9 cellular contexts compared by ENCODE assay signal in genomic region chr19:6718741-6719539, GRCh38. TPM values are rescaled to one million over a fixed set of nuclear protein-coding genes. Genes with fewer than 3 reads are reported as not detected.
DNase-seq lines count a peak whose midpoint lies in the region; ATAC-seq and TF ChIP-seq lines count a peak whose summit lies in the region.
"Had no signal": no experiment of that assay in that cellular context is flagged by ENCODE, and none has a peak within 500 bp of the region (broad histone marks: within the 10 kb centered on the region; RNA-seq: fewer than 3 reads in every experiment).

No MANE protein-coding gene starts in this region.

- H3K27me3 ChIP-seq in Panc1 (ENCODE audit: control insufficient read depth, insufficient read depth, low read length) = no peaks in the 10 kb centered on the region
- H3K27me3 ChIP-seq in trophoblast cell (ENCODE audit: insufficient read depth, low read length) = no peaks in the 10 kb centered on the region

- no peak overlapping the region for H3K18ac ChIP-seq in trophoblast cell (ENCODE audit: low read length)

- no peak overlapping the region for H4K8ac ChIP-seq in trophoblast cell (ENCODE audit: low read depth, low read length)

- WGBS in trophoblast cell (ENCODE audit: extremely low coverage, insufficient coverage, insufficient read length) = no CpG with 5 or more reads among the region's 21 CpGs

- H3K23ac ChIP-seq in trophoblast cell (ENCODE audit: low read length) = no peak overlapping the region

- H4K91ac ChIP-seq in trophoblast cell (ENCODE audit: low read depth, low read length) = no peak overlapping the region

- no peak overlapping the region for H3K4me3 ChIP-seq in Panc1 (ENCODE audit: low read depth in 2 of 2, low read length in 2 of 2)
- H3K4me3 ChIP-seq in epithelial cell of proximal tubule (ENCODE audit: low read depth, low read length) = peak overlapping the region; percentile 64
- H3K4me3 ChIP-seq in trophoblast cell (ENCODE audit: low read depth, low read length) = no peak overlapping the region

- no peaks in the 10 kb centered on the region for H3K79me1 ChIP-seq in trophoblast cell (ENCODE audit: low read length)

- ATAC-seq in Panc1 = peak; percentile 40
- no peak for ATAC-seq in HG02852 (IDR thresholded peaks at IDR 0.05; ENCODE audit: unreplicated experiment)
- no peak for ATAC-seq in HG02884 (IDR thresholded peaks at IDR 0.05; ENCODE audit: unreplicated experiment)
- no peak for ATAC-seq in HG03378 (IDR thresholded peaks at IDR 0.05; ENCODE audit: unreplicated experiment)
- ATAC-seq in HG03520 (IDR thresholded peaks at IDR 0.05; ENCODE audit: unreplicated experiment) = no peak

- no peak overlapping the region for H2BK120ac ChIP-seq in trophoblast cell (ENCODE audit: insufficient read depth, low read length, poor library complexity)

- intact Hi-C loops in Panc1 (cut with micrococcal nuclease; ENCODE audit: unreplicated experiment) = no loop called here

- H4K12ac ChIP-seq in trophoblast cell (ENCODE audit: low read depth, low read length) = no peak overlapping the region

- no peak overlapping the region for H3K4me2 ChIP-seq in trophoblast cell (ENCODE audit: low read length)

- no peak overlapping the region for H3K14ac ChIP-seq in trophoblast cell (ENCODE audit: low read length)

- CTCF ChIA-PET in Panc1 (lab: Charles Lee) = interaction anchor here (0.7 kb wide), 1 partner anchor 78 kb away, joined by 17 read pairs; no protein-coding TSS in a partner anchor

- no peak overlapping the region for H3K9ac ChIP-seq in trophoblast cell (ENCODE audit: low read length)

- POLR2A ChIA-PET in Panc1 (lab: Charles Lee) = no interaction called here

- H3K36me3 ChIP-seq in Panc1 (ENCODE audit: control insufficient read depth, insufficient read depth, low read length) (no peaks in the 10 kb centered on the region), trophoblast cell (ENCODE audit: control insufficient read depth in 1 of 2, insufficient read depth in 2 of 2, low read length in 2 of 2) (no peaks in the 10 kb centered on the region)
- H3K36me3 ChIP-seq: neutrophil had no signal

- H2BK5ac ChIP-seq in trophoblast cell (ENCODE audit: low read depth, low read length, poor library complexity) = no peak overlapping the region

- H3K79me2 ChIP-seq in trophoblast cell (ENCODE audit: control insufficient read depth, insufficient read depth, low read length, poor library complexity) = no peaks in the 10 kb centered on the region

- no peak for TF ChIP-seq CTCF in GM10266 (IDR thresholded peaks at IDR 0.05; ENCODE audit: control insufficient read depth, insufficient read depth, low read depth, missing control alignments)
- no peak for TF ChIP-seq CTCF in Panc1 (IDR thresholded peaks at IDR 0.05)
- TF ChIP-seq CTCF in epithelial cell of proximal tubule (conservative IDR thresholded peaks at IDR 0.05; ENCODE audit: low read depth, low read length) = no peak

- H3K27ac ChIP-seq in Panc1 (ENCODE audit: low read length) (no peak overlapping the region), trophoblast cell (ENCODE audit: low read depth, low read length) (no peak overlapping the region)
- H3K27ac ChIP-seq: neutrophil had no signal

- no peak overlapping the region for H2AK5ac ChIP-seq in trophoblast cell (ENCODE audit: low read length)

- H3K4me1 ChIP-seq in Panc1 (ENCODE audit: control insufficient read depth, insufficient read depth, low read length) (no peaks in the 10 kb centered on the region), trophoblast cell (ENCODE audit: control insufficient read depth in 1 of 2, insufficient read depth in 2 of 2, low read length in 2 of 2) (peaks cover 2 to 5% of the 10 kb centered on the region in 2 experiments)

- no peak overlapping the region for H2BK12ac ChIP-seq in trophoblast cell (ENCODE audit: low read length)

- H3K4ac ChIP-seq in trophoblast cell (ENCODE audit: low read depth, low read length) = no peak overlapping the region

- in situ Hi-C loops in Panc1 (cut with HindIII; ENCODE audit: low pct_unique_long_range_greater_than_20kb, low sequenced_read_pairs) = no loop called here

- H2AFZ ChIP-seq in trophoblast cell (ENCODE audit: insufficient read depth, low read length, poor library complexity) = no peak overlapping the region

- DNase-seq in GM10266 (ENCODE audit: extremely low spot score) (peak; percentile 65), Panc1 (ENCODE audit: low read depth, low spot score) (no peak), epithelial cell of proximal tubule (ENCODE audit: low read depth) (no peak), trophoblast cell (peak; percentile 19 to 41)

- H3K9me3 ChIP-seq in Panc1 (ENCODE audit: control insufficient read depth, insufficient read depth, low read depth, low read length) (no peaks in the 10 kb centered on the region), trophoblast cell (ENCODE audit: insufficient read depth, low read depth, low read length) (peaks cover 7% of the 10 kb centered on the region)
- H3K9me3 ChIP-seq: neutrophil had no signal

- no TSS peak for BruUV-seq in Panc1 (replicated peaks; lab: Mats Ljungman, UMichigan)

RNA-seq across cellular contexts. Expression of gene C3, which starts 1.5 kb away (rescaled TPM):
- total RNA-seq in Panc1 (2021; ENCODE audit: unreplicated experiment) (5.0 TPM), epithelial cell of proximal tubule (10.0 and 16.1 TPM in 2 replicates)
- 1.3 TPM for polyA plus RNA-seq in Panc1 (2012; ENCODE audit: insufficient read length)
- 4.5 and 5.1 TPM in 2 replicates for polyA plus RNA-seq in trophoblast cell (2013)

RNA-seq across cellular contexts. Expression of gene GPR108, which starts 18.4 kb away (rescaled TPM):
- 43.0 TPM for total RNA-seq in Panc1 (2021; ENCODE audit: unreplicated experiment)
- polyA plus RNA-seq in Panc1 (2012; ENCODE audit: insufficient read length) = 63.5 TPM
- total RNA-seq in epithelial cell of proximal tubule = 29.3 and 58.2 TPM in 2 replicates
- 45.3 and 47.5 TPM in 2 replicates for polyA plus RNA-seq in trophoblast cell (2013)

RNA-seq across cellular contexts. Expression of gene TRIP10, which starts 20.5 kb away (rescaled TPM):
- total RNA-seq in Panc1 (2021; ENCODE audit: unreplicated experiment) = 115 TPM
- polyA plus RNA-seq in Panc1 (2012; ENCODE audit: insufficient read length) = 111 TPM
- 43.5 and 62.4 TPM in 2 replicates for total RNA-seq in epithelial cell of proximal tubule
- polyA plus RNA-seq in trophoblast cell (2013) = 86.9 and 89.2 TPM in 2 replicates

RNA-seq across cellular contexts. Expression of gene SH2D3A, which starts 48.3 kb away (rescaled TPM):
- total RNA-seq in Panc1 (2021; ENCODE audit: unreplicated experiment) (2.2 TPM), epithelial cell of proximal tubule (26.6 and 27.6 TPM in 2 replicates)
- polyA plus RNA-seq in Panc1 (2012; ENCODE audit: insufficient read length) = 3.0 TPM
- polyA plus RNA-seq in trophoblast cell (2013) = 25.0 and 26.7 TPM in 2 replicates

RNA-seq across cellular contexts. Expression of gene TNFSF14, which starts 49.0 kb away (rescaled TPM):
- 0.18 TPM for total RNA-seq in Panc1 (2021; ENCODE audit: unreplicated experiment)
- not detected for polyA plus RNA-seq in Panc1 (2012; ENCODE audit: insufficient read length)
- total RNA-seq in epithelial cell of proximal tubule = not detected in 2 replicates
- polyA plus RNA-seq in trophoblast cell (2013) = not detected in 2 replicates

Comparison
In these comparisons a context has a peak if more than half of its experiments do, and no peak if none do; other contexts are left out.
1. DNase-seq: peak in GM10266 (single experiment) and trophoblast cell (2 of 2); none in Panc1 (single experiment) and epithelial cell of proximal tubule (single experiment).